In the genomic region with DNA sequence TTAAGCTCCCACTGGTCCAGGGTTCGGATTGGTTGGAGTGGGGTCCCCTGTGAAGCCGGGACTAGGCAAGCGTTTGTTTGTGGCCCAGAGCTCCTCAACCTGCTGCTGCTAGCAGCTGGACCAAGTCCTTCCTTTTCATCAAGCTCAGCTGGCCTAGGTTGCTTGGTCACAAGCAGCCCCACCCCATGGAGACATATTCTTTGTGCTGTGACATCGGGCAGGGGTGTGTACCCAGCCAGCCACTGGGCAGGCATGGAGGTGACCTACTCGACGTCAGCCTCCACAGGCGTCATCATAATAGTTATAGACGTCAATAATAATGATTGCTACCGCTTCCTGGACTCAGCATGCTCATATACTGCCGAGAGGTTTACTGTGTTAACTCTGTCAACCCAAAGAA, we compare ENCODE assay signal across 26 cellular contexts. TPM values are rescaled to one million over a fixed set of nuclear protein-coding genes. Genes with fewer than 3 reads are reported as not detected.
DNase-seq lines count a peak whose midpoint lies in the region; ATAC-seq and TF ChIP-seq lines count a peak whose summit lies in the region.
"Had no signal": no experiment of that assay in that cellular context is flagged by ENCODE, and none has a peak within 500 bp of the region (broad histone marks: within the 10 kb centered on the region; RNA-seq: fewer than 3 reads in every experiment).

No MANE protein-coding gene starts in this region.

- H3K23ac ChIP-seq in mesendoderm (ENCODE audit: low read length), result no peak overlapping the region

- CTCF ChIA-PET in Calu3 (lab: Charles Lee), result interaction anchor here (1.1 kb wide), 1 partner anchor 13 kb away, joined by 3 read pairs; no protein-coding TSS in a partner anchor
- CTCF ChIA-PET in CD8-positive, alpha-beta memory T cell (lab: Charles Lee), result interaction anchor here (0.7 to 1.5 kb wide), 2 partner anchors 16 to 45 kb away, joined by 3 read pairs; a partner anchor contains a TSS

- H3K4me3 Mint-ChIP-seq in Calu3 (ENCODE audit: low read depth, unreplicated experiment), result peak overlapping the region; percentile 29
- no peak overlapping the region for H3K4me3 Mint-ChIP-seq in activated T-helper 17 cell treated with anti-CD3 and anti-CD28 coated beads, Interleukin-2, amount 50 U/mL, for 72 hours
- H3K4me3 Mint-ChIP-seq in stimulated activated effector memory CD8-positive, alpha-beta T cell treated with anti-CD3 and anti-CD28 coated beads, Interleukin-12 subunit alpha, Interleukin-12 subunit beta, amount 100 ng/mL, for 72 hours, result no peak overlapping the region
- no peak overlapping the region for H3K4me3 Mint-ChIP-seq in CD8-positive, alpha-beta memory T cell
- H3K4me3 Mint-ChIP-seq: activated CD4-positive, alpha-beta memory T cell treated with anti-CD3 and anti-CD28 coated beads for 36 hours; activated T-helper 1 cell treated with anti-CD3 and anti-CD28 coated beads, Interleukin-12 subunit alpha, Interleukin-12 subunit beta, Interleukin-2, Interleukin-4 antibody, amounts not matched to agents 30 ng/mL and 10 ng/mL and 1 ng/mL, durations not matched to agents 14 hours and 24 hours and 36 hours had no signal

- H3K9me3 Mint-ChIP-seq in Calu3 (ENCODE audit: low read depth, unreplicated experiment), result no peaks in the 10 kb centered on the region
- H3K9me3 Mint-ChIP-seq in activated T-helper 17 cell treated with anti-CD3 and anti-CD28 coated beads, Interleukin-2, amount 50 U/mL, for 72 hours, result no peaks in the 10 kb centered on the region
- H3K9me3 Mint-ChIP-seq in stimulated activated effector memory CD8-positive, alpha-beta T cell treated with anti-CD3 and anti-CD28 coated beads, Interleukin-12 subunit alpha, Interleukin-12 subunit beta, amount 100 ng/mL, for 72 hours, result no peaks in the 10 kb centered on the region
- H3K9me3 Mint-ChIP-seq in CD8-positive, alpha-beta memory T cell, result no peaks in the 10 kb centered on the region
- H3K9me3 Mint-ChIP-seq: activated CD4-positive, alpha-beta memory T cell treated with anti-CD3 and anti-CD28 coated beads for 36 hours; activated T-helper 1 cell treated with anti-CD3 and anti-CD28 coated beads, Interleukin-12 subunit alpha, Interleukin-12 subunit beta, Interleukin-2, Interleukin-4 antibody, amounts not matched to agents 30 ng/mL and 10 ng/mL and 1 ng/mL, durations not matched to agents 14 hours and 24 hours and 36 hours had no signal

- no peak overlapping the region for H4K5ac ChIP-seq in mesendoderm (ENCODE audit: low read length)

- no peak overlapping the region for H2AK5ac ChIP-seq in mesendoderm (ENCODE audit: low read length)

- H2BK5ac ChIP-seq in mesendoderm (ENCODE audit: low read length), result no peak overlapping the region

- peak; percentile 24 for DNase-seq in Calu3
- no peak for DNase-seq in mesendoderm
- no peak for DNase-seq in stimulated activated effector memory CD8-positive, alpha-beta T cell treated with anti-CD3 and anti-CD28 coated beads, Interleukin-12 subunit alpha, Interleukin-12 subunit beta, amount 100 ng/mL, for 72 hours (ENCODE audit: low spot score in 2 of 2)
- DNase-seq in DMS153 treated with DMSO at 0.1 percent for 48 hours (lab: John Stamatoyannopoulos, UW; ENCODE audit: unreplicated experiment), result no peak
- DNase-seq in CD8-positive, alpha-beta memory T cell, result no peak
- DNase-seq in activated gamma-delta T cell (lab: John Stamatoyannopoulos, UW), result no peak
- no peak for DNase-seq in cerebellar cortex (ENCODE audit: low spot score)
- DNase-seq: activated CD4-positive, alpha-beta memory T cell treated with anti-CD3 and anti-CD28 coated beads for 36 hours; activated CD8-positive, alpha-beta memory T cell treated with anti-CD3 and anti-CD28 coated beads, Interleukin-2, amount 50 U/mL, for 4 hours; activated naive CD4-positive, alpha-beta T cell treated with anti-CD3 and anti-CD28 coated beads, Interleukin-2, amount 50 U/mL, for 16 hours; effector memory CD4-positive, alpha-beta T cell; EL; erythroblast; GM23248; NCI-H1092; NCI-H187 treated with DMSO at 0.1 percent for 48 hours; NCI-H2171 treated with DMSO at 0.1 percent for 48 hours; NCI-H524; nucleus accumbens; SHP77 treated with DMSO at 0.1 percent for 48 hours; SW 1271 had no signal

- H2BK15ac ChIP-seq in mesendoderm (replicated peaks; ENCODE audit: low read depth), result no peak overlapping the region

- peaks cover 18% of the 10 kb centered on the region for H3K36me3 Mint-ChIP-seq in Calu3 (ENCODE audit: insufficient read depth, unreplicated experiment)
- H3K36me3 Mint-ChIP-seq in activated T-helper 17 cell treated with anti-CD3 and anti-CD28 coated beads, Interleukin-2, amount 50 U/mL, for 72 hours (ENCODE audit: low read depth), result peaks cover 84% of the 10 kb centered on the region
- peaks cover 42% of the 10 kb centered on the region for H3K36me3 Mint-ChIP-seq in stimulated activated effector memory CD8-positive, alpha-beta T cell treated with anti-CD3 and anti-CD28 coated beads, Interleukin-12 subunit alpha, Interleukin-12 subunit beta, amount 100 ng/mL, for 72 hours
- H3K36me3 Mint-ChIP-seq in CD8-positive, alpha-beta memory T cell, result peaks cover 0 to 57% (median 3%) of the 10 kb centered on the region in 3 donors

- no peaks in the 10 kb centered on the region for H3K27me3 Mint-ChIP-seq in Calu3 (ENCODE audit: unreplicated experiment)
- H3K27me3 Mint-ChIP-seq in activated T-helper 17 cell treated with anti-CD3 and anti-CD28 coated beads, Interleukin-2, amount 50 U/mL, for 72 hours, result no peaks in the 10 kb centered on the region
- no peaks in the 10 kb centered on the region for H3K27me3 Mint-ChIP-seq in CD8-positive, alpha-beta memory T cell
- H3K27me3 Mint-ChIP-seq: activated CD4-positive, alpha-beta memory T cell treated with anti-CD3 and anti-CD28 coated beads for 36 hours had no signal

- H3K79me2 ChIP-seq in mesendoderm (ENCODE audit: control insufficient read depth, insufficient read depth, low read length), result peaks cover 28% of the 10 kb centered on the region

- H3K79me1 ChIP-seq in mesendoderm (ENCODE audit: low read length), result peaks cover 33% of the 10 kb centered on the region

- peaks cover 44% of the 10 kb centered on the region for H3K4me1 Mint-ChIP-seq in Calu3 (ENCODE audit: low read depth, unreplicated experiment)
- H3K4me1 Mint-ChIP-seq in activated T-helper 17 cell treated with anti-CD3 and anti-CD28 coated beads, Interleukin-2, amount 50 U/mL, for 72 hours, result peaks cover 25% of the 10 kb centered on the region
- H3K4me1 Mint-ChIP-seq in stimulated activated effector memory CD8-positive, alpha-beta T cell treated with anti-CD3 and anti-CD28 coated beads, Interleukin-12 subunit alpha, Interleukin-12 subunit beta, amount 100 ng/mL, for 72 hours, result peaks cover 43% of the 10 kb centered on the region
- peaks cover 20 to 39% (median 34%) of the 10 kb centered on the region in 3 donors for H3K4me1 Mint-ChIP-seq in CD8-positive, alpha-beta memory T cell

- H3K56ac ChIP-seq in mesendoderm (ENCODE audit: low read length), result peak overlapping the region; percentile 19

- peak overlapping the region; percentile 67 for H3K27ac Mint-ChIP-seq in Calu3 (ENCODE audit: unreplicated experiment)
- peak overlapping the region; percentile 78 for H3K27ac Mint-ChIP-seq in activated T-helper 17 cell treated with anti-CD3 and anti-CD28 coated beads, Interleukin-2, amount 50 U/mL, for 72 hours
- peak overlapping the region; percentile 79 for H3K27ac Mint-ChIP-seq in stimulated activated effector memory CD8-positive, alpha-beta T cell treated with anti-CD3 and anti-CD28 coated beads, Interleukin-12 subunit alpha, Interleukin-12 subunit beta, amount 100 ng/mL, for 72 hours
- peak overlapping the region in 2 of 8 donors; percentile 18 to 66 for H3K27ac Mint-ChIP-seq in CD8-positive, alpha-beta memory T cell
- H3K27ac Mint-ChIP-seq: activated CD4-positive, alpha-beta memory T cell treated with anti-CD3 and anti-CD28 coated beads for 36 hours; activated T-helper 1 cell treated with anti-CD3 and anti-CD28 coated beads, Interleukin-12 subunit alpha, Interleukin-12 subunit beta, Interleukin-2, Interleukin-4 antibody, amounts not matched to agents 30 ng/mL and 10 ng/mL and 1 ng/mL, durations not matched to agents 14 hours and 24 hours and 36 hours had no signal

- H3K27me3 ChIP-seq in mesendoderm (ENCODE audit: insufficient read depth, low read length, poor library complexity), result no peaks in the 10 kb centered on the region
- H3K27me3 ChIP-seq in CD8-positive, alpha-beta memory T cell (ENCODE audit: insufficient read depth, low read length, poor library complexity, severe bottlenecking), result no peaks in the 10 kb centered on the region

- POLR2A ChIA-PET in CD8-positive, alpha-beta memory T cell (lab: Charles Lee), result no interaction called here

- H3K4me1 ChIP-seq in mesendoderm (ENCODE audit: control insufficient read depth, low read depth, low read length), result peaks cover 19% of the 10 kb centered on the region
- H3K4me1 ChIP-seq in CD8-positive, alpha-beta memory T cell (ENCODE audit: insufficient read depth, low read length), result peaks cover 12% of the 10 kb centered on the region

- H3K36me3 ChIP-seq in mesendoderm (ENCODE audit: control insufficient read depth, insufficient read depth, low read length), result no peaks in the 10 kb centered on the region
- peaks cover 12% of the 10 kb centered on the region for H3K36me3 ChIP-seq in CD8-positive, alpha-beta memory T cell (ENCODE audit: insufficient read depth, low read length)

- BruUV-seq in Calu3 (replicated peaks; lab: Mats Ljungman, UMichigan), result no TSS peak

- no peak overlapping the region for H3K9ac ChIP-seq in mesendoderm (ENCODE audit: low read length)
- H3K9ac ChIP-seq: GM23248 had no signal

- H3K4me3 ChIP-seq in mesendoderm (ENCODE audit: low read length), result no peak overlapping the region
- H3K4me3 ChIP-seq in CD8-positive, alpha-beta memory T cell (ENCODE audit: low read length), result no peak overlapping the region
- H3K4me3 ChIP-seq: GM12878, GM23248 had no signal

- H4K8ac ChIP-seq in mesendoderm (ENCODE audit: low read depth, low read length), result no peak overlapping the region

- H3K27ac ChIP-seq in mesendoderm (ENCODE audit: low read depth, low read length), result no peak overlapping the region
- H3K27ac ChIP-seq in CD8-positive, alpha-beta memory T cell (ENCODE audit: low read depth, low read length), result no peak overlapping the region
- H3K27ac ChIP-seq: C4-2B, GM23248 had no signal

- no peak overlapping the region for H2BK120ac ChIP-seq in mesendoderm (ENCODE audit: low read depth, low read length)

- H3K18ac ChIP-seq in mesendoderm (ENCODE audit: low read length), result no peak overlapping the region

- WGBS in mesendoderm (ENCODE audit: extremely low coverage, insufficient coverage, low lambda C conversion rate), result no CpG with 5 or more reads among the region's 10 CpGs

- no peak overlapping the region for H3K4ac ChIP-seq in mesendoderm (ENCODE audit: low read depth, low read length)

- H3K9me3 ChIP-seq in CD8-positive, alpha-beta memory T cell (ENCODE audit: low read length), result no peaks in the 10 kb centered on the region

- intact Hi-C loops in Calu3 (cut with micrococcal nuclease; ENCODE audit: unreplicated experiment), result no loop called here

- no peak overlapping the region for H3K4me2 ChIP-seq in mesendoderm (ENCODE audit: low read length)

- TF ChIP-seq CTCF in Calu3 (IDR thresholded peaks at IDR 0.05; ENCODE audit: unreplicated experiment), result no peak

- no peak for ATAC-seq in activated T-helper 17 cell treated with anti-CD3 and anti-CD28 coated beads, Interleukin-2, amount 50 U/mL, for 72 hours (replicated peaks)
- no peak for ATAC-seq in stimulated activated effector memory CD8-positive, alpha-beta T cell treated with anti-CD3 and anti-CD28 coated beads, Interleukin-12 subunit alpha, Interleukin-12 subunit beta, amount 100 ng/mL, for 72 hours
- ATAC-seq: GM12878, Panc1 had no signal

RNA-seq across cellular contexts. Expression of a gene that starts 15.9 kb away (rescaled TPM):
- 46.3 and 48.3 TPM in 2 replicates for total RNA-seq in Calu3 (2022)
- total RNA-seq in activated T-helper 17 cell treated with anti-CD3 and anti-CD28 coated beads, Interleukin-2, amount 50 U/mL, for 72 hours, result 100 to 1,000 TPM in 1 of 2 donors, 10 to 100 TPM in 1; 80.1 to 219 TPM
- polyA plus RNA-seq in mesendoderm (2013, experiment 1 of 2), result 50.8 TPM
- polyA plus RNA-seq in mesendoderm (2013, experiment 2 of 2), result 51.5 TPM
- 10 to 100 TPM; 44.5 to 44.6 TPM for total RNA-seq in CD8-positive, alpha-beta memory T cell
- 6.6 TPM for polyA plus RNA-seq in CD8-positive, alpha-beta memory T cell
